ENCODE assay signal across 8 cellular contexts in the genomic region with DNA sequence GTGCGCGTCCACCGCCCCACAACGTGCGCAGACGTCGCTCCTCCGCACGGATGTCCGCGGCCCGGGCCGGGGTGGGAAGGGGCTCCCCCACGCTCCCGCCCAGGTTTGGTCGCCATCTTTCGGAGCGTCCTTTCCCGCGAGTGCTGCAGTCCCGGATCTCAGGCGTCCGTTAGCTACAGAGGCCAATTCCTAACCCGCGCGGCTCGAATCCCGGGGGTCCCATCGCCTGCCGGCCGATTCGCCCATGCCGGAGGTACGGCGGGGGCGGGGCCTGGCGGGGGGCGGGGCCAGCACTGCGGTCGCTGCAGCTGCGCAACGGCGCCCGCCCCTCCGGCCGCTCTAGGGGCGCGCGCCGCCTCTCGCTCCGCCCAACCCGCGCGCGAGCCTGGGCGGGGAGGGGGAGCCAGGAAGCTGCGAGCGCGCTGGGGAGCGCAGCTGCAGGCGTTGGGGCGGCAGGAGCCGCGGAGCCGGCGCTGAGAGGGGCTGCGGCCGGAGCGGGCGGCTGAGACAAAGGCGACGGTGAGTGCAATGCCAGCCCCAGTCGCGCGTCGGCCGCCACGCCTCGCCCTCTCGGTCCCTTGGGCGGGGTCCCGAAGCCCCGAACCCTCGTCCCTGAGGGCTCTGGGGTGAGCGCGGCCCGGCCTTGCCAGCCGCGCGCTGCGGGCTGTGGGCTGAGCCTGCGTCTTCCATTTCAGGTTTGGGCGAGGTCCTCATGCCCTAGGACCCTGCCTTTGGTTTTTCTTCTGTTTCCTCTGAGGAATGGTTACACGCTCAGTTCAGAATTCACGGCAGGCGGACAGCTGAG. TPM values are rescaled to one million over a fixed set of nuclear protein-coding genes. Genes with fewer than 3 reads are reported as not detected.
DNase-seq lines count a peak whose midpoint lies in the region; ATAC-seq and TF ChIP-seq lines count a peak whose summit lies in the region.

A gene with protein sequence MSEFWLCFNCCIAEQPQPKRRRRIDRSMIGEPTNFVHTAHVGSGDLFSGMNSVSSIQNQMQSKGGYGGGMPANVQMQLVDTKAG (plus strand): TSS at position 406 of the 805 bp plus-strand sequence. CDS start 95,441 bp downstream, outside the sequence.

- H3F3A ChIP-seq in neural cell (ENCODE audit: insufficient read depth, low read length, poor library complexity, severe bottlenecking): no peaks in the 10 kb centered on the region

- DNase-seq in DMS79 treated with DMSO at 0.1 percent for 48 hours (lab: John Stamatoyannopoulos, UW): peak; percentile 22
- DNase-seq in KBM-7: peak; percentile 90
- DNase-seq in RWPE2 (ENCODE audit: low spot score): peak; percentile 79
- DNase-seq in activated gamma-delta T cell (lab: John Stamatoyannopoulos, UW): peak; percentile 84
- DNase-seq in fibroblast of the conjunctiva (ENCODE audit: low read depth): peak; percentile 66
- peak; percentile 88 for DNase-seq in stomach

- H3K4me3 ChIP-seq in RWPE2 (ENCODE audit: severe bottlenecking) (peak within 1 kb of the TSS; percentile 89), neural cell (ENCODE audit: low read length) (peak within 1 kb of the TSS; percentile 97), stomach (peak within 1 kb of the TSS; percentile 76 to 98 (median 88))

- H3K27ac ChIP-seq in RWPE2 (ENCODE audit: poor library complexity, severe bottlenecking) (peak within 1 kb of the TSS; percentile 71), neural cell (ENCODE audit: low read length) (peak within 1 kb of the TSS; percentile 75), stomach (peak within 1 kb of the TSS; percentile 94 to 99 (median 96))

- intact Hi-C loops in stomach (cut with DNase I; ENCODE audit: low total_unique reads): no loop called here

- no peaks in the 10 kb centered on the region for H3K27me3 ChIP-seq in RWPE2 (ENCODE audit: insufficient read depth, poor library complexity, severe bottlenecking)
- no peaks in the 10 kb centered on the region for H3K27me3 ChIP-seq in neural cell (ENCODE audit: insufficient read depth, low read depth, low read length)
- no peaks in the 10 kb centered on the region for H3K27me3 ChIP-seq in stomach

- peaks cover 37% of the 10 kb centered on the region for H3K4me1 ChIP-seq in RWPE2 (ENCODE audit: insufficient read depth, poor library complexity, severe bottlenecking)
- H3K4me1 ChIP-seq in stomach: peaks cover 0 to 32% (median 19%) of the 10 kb centered on the region in 4 donors

- TF ChIP-seq RAD21 in neural cell (conservative IDR thresholded peaks at IDR 0.05): peak; percentile 6

- ATAC-seq in GM21619 (IDR thresholded peaks at IDR 0.05; ENCODE audit: unreplicated experiment) (peak; percentile 77), RWPE2 (ENCODE audit: low read depth) (peak; percentile 91)

- no peaks in the 10 kb centered on the region for H4K20me1 ChIP-seq in neural cell (ENCODE audit: insufficient read depth)

- H3K4me2 ChIP-seq in neural cell (ENCODE audit: low read length): peak within 1 kb of the TSS; percentile 74

- H3K9me2 ChIP-seq in neural cell (ENCODE audit: insufficient read depth, low read length): no peaks in the 10 kb centered on the region

- H3K36me3 ChIP-seq in RWPE2 (ENCODE audit: low read depth): no peaks in the 10 kb centered on the region
- H3K36me3 ChIP-seq in neural cell (ENCODE audit: insufficient read depth, low read length): no peaks in the 10 kb centered on the region
- H3K36me3 ChIP-seq in stomach: no peaks in the 10 kb centered on the region

- 0 to 1% (median 0%) methylated on average over 19 to 97 of the region's 97 CpGs for WGBS in stomach, 5 donors

- peak in 2 of 4 donors; percentile 42 to 43 for TF ChIP-seq POLR2A in stomach (IDR thresholded peaks at IDR 0.05)

- in situ Hi-C loops in KBM-7 (cut with MboI; ENCODE audit: low pct_unique_long_range_greater_than_20kb, low sequenced_read_pairs): no loop called here

- TF ChIP-seq EP300 in neural cell (conservative IDR thresholded peaks at IDR 0.05; ENCODE audit: poor library complexity, severe bottlenecking) (peak; percentile 39), stomach (IDR thresholded peaks at IDR 0.05) (no peak)

- peaks cover 39% of the 10 kb centered on the region for H3K79me2 ChIP-seq in neural cell (replicated peaks; ENCODE audit: insufficient read depth, low read length)

- peak within 1 kb of the TSS; percentile 84 for H3K9ac ChIP-seq in neural cell (ENCODE audit: low read length)

- peak within 1 kb of the TSS; percentile 56 for H2AFZ ChIP-seq in neural cell (ENCODE audit: low read depth, low read length)

- no peak for TF ChIP-seq CTCF in RWPE2 (IDR thresholded peaks at IDR 0.05; ENCODE audit: poor library complexity, severe bottlenecking)
- no peak for TF ChIP-seq CTCF in neural cell (IDR thresholded peaks at IDR 0.05; ENCODE audit: poor library complexity, severe bottlenecking)
- TF ChIP-seq CTCF in stomach (IDR thresholded peaks at IDR 0.05): no peak

- no peaks in the 10 kb centered on the region for H3K9me3 ChIP-seq in RWPE2 (ENCODE audit: severe bottlenecking)
- no peaks in the 10 kb centered on the region for H3K9me3 ChIP-seq in neural cell (ENCODE audit: low read length)
- H3K9me3 ChIP-seq in stomach: no peaks in the 10 kb centered on the region

TF ChIP-seq in neural cell, 6 proteins besides CTCF, POLR2A, EP300 and RAD21:
- TF ChIP-seq, protein P1, sequence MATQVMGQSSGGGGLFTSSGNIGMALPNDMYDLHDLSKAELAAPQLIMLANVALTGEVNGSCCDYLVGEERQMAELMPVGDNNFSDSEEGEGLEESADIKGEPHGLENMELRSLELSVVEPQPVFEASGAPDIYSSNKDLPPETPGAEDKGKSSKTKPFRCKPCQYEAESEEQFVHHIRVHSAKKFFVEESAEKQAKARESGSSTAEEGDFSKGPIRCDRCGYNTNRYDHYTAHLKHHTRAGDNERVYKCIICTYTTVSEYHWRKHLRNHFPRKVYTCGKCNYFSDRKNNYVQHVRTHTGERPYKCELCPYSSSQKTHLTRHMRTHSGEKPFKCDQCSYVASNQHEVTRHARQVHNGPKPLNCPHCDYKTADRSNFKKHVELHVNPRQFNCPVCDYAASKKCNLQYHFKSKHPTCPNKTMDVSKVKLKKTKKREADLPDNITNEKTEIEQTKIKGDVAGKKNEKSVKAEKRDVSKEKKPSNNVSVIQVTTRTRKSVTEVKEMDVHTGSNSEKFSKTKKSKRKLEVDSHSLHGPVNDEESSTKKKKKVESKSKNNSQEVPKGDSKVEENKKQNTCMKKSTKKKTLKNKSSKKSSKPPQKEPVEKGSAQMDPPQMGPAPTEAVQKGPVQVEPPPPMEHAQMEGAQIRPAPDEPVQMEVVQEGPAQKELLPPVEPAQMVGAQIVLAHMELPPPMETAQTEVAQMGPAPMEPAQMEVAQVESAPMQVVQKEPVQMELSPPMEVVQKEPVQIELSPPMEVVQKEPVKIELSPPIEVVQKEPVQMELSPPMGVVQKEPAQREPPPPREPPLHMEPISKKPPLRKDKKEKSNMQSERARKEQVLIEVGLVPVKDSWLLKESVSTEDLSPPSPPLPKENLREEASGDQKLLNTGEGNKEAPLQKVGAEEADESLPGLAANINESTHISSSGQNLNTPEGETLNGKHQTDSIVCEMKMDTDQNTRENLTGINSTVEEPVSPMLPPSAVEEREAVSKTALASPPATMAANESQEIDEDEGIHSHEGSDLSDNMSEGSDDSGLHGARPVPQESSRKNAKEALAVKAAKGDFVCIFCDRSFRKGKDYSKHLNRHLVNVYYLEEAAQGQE (IDR thresholded peaks at IDR 0.05; ENCODE audit: borderline replicate concordance): peak; percentile 59
- TF ChIP-seq SMC3 (conservative IDR thresholded peaks at IDR 0.05; ENCODE audit: poor library complexity): peak; percentile 51
- TF ChIP-seq EZH2 (IDR thresholded peaks at IDR 0.05; ENCODE audit: borderline replicate concordance, insufficient read depth, low read length, poor library complexity, severe bottlenecking): no peak
- peak; percentile 61 for TF ChIP-seq MXI1 (conservative IDR thresholded peaks at IDR 0.05; ENCODE audit: poor library complexity, severe bottlenecking)
- TF ChIP-seq TAF1 (IDR thresholded peaks at IDR 0.05; ENCODE audit: low read depth): peak; percentile 71
- peak; percentile 91 for TF ChIP-seq POLR2AphosphoS5 (IDR thresholded peaks at IDR 0.05)

RNA-seq across cellular contexts. Expression of the gene that starts here (rescaled TPM):
- polyA plus RNA-seq in neural cell (48.2 and 48.7 TPM in 2 replicates), stomach (10 to 100 TPM; 13.3 to 35.0 (median 17.6) TPM)
- polyA minus RNA-seq in neural cell: 68.2 and 71.8 TPM in 2 replicates
- total RNA-seq in stomach: 10 to 100 TPM; 11.0 to 87.9 (median 23.7) TPM

Comparison
In these comparisons a context has a peak if more than half of its experiments do, and no peak if none do; other contexts are left out.
1. Peak in every context shown above with its lines: DNase-seq, ATAC-seq, H3K4me3 ChIP-seq and H3K27ac ChIP-seq.
2. DNase-seq: peak in every context shown above with its lines; median percentile 90 in KBM-7; 88 in stomach; 84 in activated gamma-delta T cell; 79 in RWPE2; 66 in fibroblast of the conjunctiva; 22 in DMS79 treated with DMSO at 0.1 percent for 48 hours.